2 cellular contexts compared by ENCODE assay signal in the genomic region with DNA sequence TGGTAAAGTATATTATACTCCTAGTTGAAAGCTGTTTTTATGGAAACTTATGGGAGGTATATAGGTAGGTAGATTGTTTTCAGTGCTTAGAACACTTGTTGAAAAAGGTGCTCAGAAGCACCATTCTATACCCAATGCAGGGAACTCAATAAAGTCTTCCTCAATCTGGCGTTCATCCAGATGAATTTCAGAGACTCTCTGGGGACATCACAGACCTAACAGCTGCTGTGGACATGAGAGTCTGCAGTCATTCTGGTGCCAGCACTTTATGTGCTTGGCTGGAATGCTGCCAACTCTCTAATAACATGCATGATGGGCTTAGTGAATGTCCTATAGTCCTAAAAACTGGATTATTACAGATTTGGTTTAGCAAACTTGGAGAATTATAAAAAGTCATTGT.
TF ChIP-seq lines count a peak whose summit lies in the region.

No MANE protein-coding gene starts in this region.

TF ChIP-seq in HEK293T, 16 proteins besides CTCF, POLR2A, EP300 and RAD21 (continued from another document):
- TF ChIP-seq, protein P1, sequence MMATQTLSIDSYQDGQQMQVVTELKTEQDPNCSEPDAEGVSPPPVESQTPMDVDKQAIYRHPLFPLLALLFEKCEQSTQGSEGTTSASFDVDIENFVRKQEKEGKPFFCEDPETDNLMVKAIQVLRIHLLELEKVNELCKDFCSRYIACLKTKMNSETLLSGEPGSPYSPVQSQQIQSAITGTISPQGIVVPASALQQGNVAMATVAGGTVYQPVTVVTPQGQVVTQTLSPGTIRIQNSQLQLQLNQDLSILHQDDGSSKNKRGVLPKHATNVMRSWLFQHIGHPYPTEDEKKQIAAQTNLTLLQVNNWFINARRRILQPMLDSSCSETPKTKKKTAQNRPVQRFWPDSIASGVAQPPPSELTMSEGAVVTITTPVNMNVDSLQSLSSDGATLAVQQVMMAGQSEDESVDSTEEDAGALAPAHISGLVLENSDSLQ (IDR thresholded peaks at IDR 0.05) = no peak
- TF ChIP-seq SUZ12 (IDR thresholded peaks at IDR 0.05) (no peak), TARDBP (IDR thresholded peaks at IDR 0.05) (no peak), LEF1 (IDR thresholded peaks at IDR 0.05; ENCODE audit: borderline replicate concordance) (no peak), ARNT (IDR thresholded peaks at IDR 0.05) (no peak), BHLHE40 (IDR thresholded peaks at IDR 0.05; ENCODE audit: borderline replicate concordance) (no peak)

TF ChIP-seq in K562, 482 proteins besides CTCF, POLR2A, EP300 and RAD21 (continued from another document):
- TF ChIP-seq, protein P1 (IDR thresholded peaks at IDR 0.05) = no peak
- TF ChIP-seq GTF2A2 (tag; IDR thresholded peaks at IDR 0.05) = no peak
- no peak for TF ChIP-seq ZNF830 (CRISPR knock-in tag; IDR thresholded peaks at IDR 0.05)
- no peak for TF ChIP-seq ZBTB43 (CRISPR knock-in tag; IDR thresholded peaks at IDR 0.05)
TF ChIP-seq in K562: peak in this region for 1.
